1 cellular context compared by ENCODE assay signal in the genomic region with DNA sequence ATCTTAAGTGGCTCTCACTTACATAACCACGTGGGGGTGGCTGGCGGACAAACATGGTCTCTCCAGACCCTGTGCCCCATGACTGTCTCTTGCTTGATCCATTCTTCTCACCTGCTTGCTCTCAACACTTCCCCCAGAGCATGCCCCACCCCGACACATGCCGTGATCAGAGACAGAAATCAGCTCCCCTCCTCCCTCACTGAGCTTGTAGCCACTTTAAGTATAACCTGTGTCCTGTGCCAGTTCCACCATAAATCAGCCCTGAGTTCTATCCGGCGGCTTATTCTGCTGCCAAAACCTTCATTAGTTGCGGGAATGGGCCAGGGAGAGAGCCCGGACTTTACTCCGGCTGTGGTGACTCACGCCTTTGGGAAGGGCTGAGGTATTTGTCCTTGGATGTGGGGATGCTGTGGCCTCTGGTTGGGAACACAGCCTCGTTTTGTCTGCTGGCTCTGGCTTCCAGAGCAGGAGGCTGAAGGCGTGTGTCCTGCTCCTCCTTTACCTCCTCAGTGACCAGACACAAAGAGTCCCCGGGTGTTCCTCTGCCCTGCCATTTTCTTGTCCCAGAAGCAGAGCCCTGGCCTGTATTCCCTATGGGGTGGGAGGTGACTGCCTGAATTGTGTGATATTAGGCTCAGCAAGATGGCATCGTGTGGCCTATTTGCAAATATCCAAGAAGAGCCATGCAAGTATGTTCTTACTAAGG.
TF ChIP-seq lines count a peak whose summit lies in the region.

No MANE protein-coding gene starts in this region.

TF ChIP-seq in HepG2, 621 proteins besides CTCF, POLR2A, EP300 and RAD21 (continued from another document and continues in another):
- TF ChIP-seq DNMT3B (CRISPR knock-in tag; conservative IDR thresholded peaks at IDR 0.05) = no peak; the same call in 1 of the 2 replicates
- TF ChIP-seq KMT2B (CRISPR knock-in tag; IDR thresholded peaks at IDR 0.05) = peak; percentile 64
- no peak for TF ChIP-seq HOXA7 (CRISPR knock-in tag; IDR thresholded peaks at IDR 0.05)
- TF ChIP-seq, protein P1, sequence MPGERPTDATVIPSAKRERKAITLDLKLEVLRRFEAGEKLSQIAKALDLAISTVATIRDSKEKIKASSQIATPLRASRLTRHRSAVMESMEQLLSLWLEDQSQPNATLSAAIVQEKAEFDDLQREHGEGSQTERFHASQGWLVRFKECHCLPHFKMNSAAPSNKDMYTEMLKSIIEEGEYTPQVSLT (CRISPR knock-in tag; IDR thresholded peaks at IDR 0.05; ENCODE audit: borderline replicate concordance, low read depth) = no peak
- TF ChIP-seq ZNF773 (CRISPR knock-in tag; IDR thresholded peaks at IDR 0.05; ENCODE audit: borderline replicate concordance) = no peak
- TF ChIP-seq SATB2 (CRISPR knock-in tag; IDR thresholded peaks at IDR 0.05) = 0 out of 2 replicates have a peak, but pooled peaks have one; percentile 23
- no peak for TF ChIP-seq EEA1 (CRISPR knock-in tag; IDR thresholded peaks at IDR 0.05; ENCODE audit: borderline replicate concordance)
- TF ChIP-seq NR2F2 (IDR thresholded peaks at IDR 0.05; ENCODE audit: borderline replicate concordance, low read depth) = no peak; the same call in 1 of the 2 replicates
- TF ChIP-seq NONO (IDR thresholded peaks at IDR 0.05) = no peak
- peak; percentile 75; the same call in 1 of the 2 replicates for TF ChIP-seq NONO (CRISPR knock-in tag; conservative IDR thresholded peaks at IDR 0.05)
- TF ChIP-seq HDAC2 (CRISPR knock-in tag; IDR thresholded peaks at IDR 0.05) = peak; percentile 97
- TF ChIP-seq ZNF772 (CRISPR knock-in tag; IDR thresholded peaks at IDR 0.05) = peak; percentile 62
- no peak for TF ChIP-seq MAF1 (CRISPR knock-in tag; IDR thresholded peaks at IDR 0.05; ENCODE audit: borderline replicate concordance)
- TF ChIP-seq, protein P2, sequence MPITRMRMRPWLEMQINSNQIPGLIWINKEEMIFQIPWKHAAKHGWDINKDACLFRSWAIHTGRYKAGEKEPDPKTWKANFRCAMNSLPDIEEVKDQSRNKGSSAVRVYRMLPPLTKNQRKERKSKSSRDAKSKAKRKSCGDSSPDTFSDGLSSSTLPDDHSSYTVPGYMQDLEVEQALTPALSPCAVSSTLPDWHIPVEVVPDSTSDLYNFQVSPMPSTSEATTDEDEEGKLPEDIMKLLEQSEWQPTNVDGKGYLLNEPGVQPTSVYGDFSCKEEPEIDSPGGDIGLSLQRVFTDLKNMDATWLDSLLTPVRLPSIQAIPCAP (CRISPR knock-in tag; IDR thresholded peaks at IDR 0.05; ENCODE audit: low read depth) = no peak
- no peak for TF ChIP-seq ZNF253 (CRISPR knock-in tag; IDR thresholded peaks at IDR 0.05; ENCODE audit: borderline replicate concordance)
- TF ChIP-seq, protein P3, sequence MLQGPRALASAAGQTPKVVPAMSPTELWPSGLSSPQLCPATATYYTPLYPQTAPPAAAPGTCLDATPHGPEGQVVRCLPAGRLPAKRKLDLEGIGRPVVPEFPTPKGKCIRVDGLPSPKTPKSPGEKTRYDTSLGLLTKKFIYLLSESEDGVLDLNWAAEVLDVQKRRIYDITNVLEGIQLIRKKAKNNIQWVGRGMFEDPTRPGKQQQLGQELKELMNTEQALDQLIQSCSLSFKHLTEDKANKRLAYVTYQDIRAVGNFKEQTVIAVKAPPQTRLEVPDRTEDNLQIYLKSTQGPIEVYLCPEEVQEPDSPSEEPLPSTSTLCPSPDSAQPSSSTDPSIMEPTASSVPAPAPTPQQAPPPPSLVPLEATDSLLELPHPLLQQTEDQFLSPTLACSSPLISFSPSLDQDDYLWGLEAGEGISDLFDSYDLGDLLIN (CRISPR knock-in tag; IDR thresholded peaks at IDR 0.05; ENCODE audit: borderline replicate concordance) = no peak
- TF ChIP-seq XBP1 (CRISPR knock-in tag; IDR thresholded peaks at IDR 0.05) = 0 out of 2 replicates have a peak, but pooled peaks have one; percentile 29
- TF ChIP-seq, protein P4, sequence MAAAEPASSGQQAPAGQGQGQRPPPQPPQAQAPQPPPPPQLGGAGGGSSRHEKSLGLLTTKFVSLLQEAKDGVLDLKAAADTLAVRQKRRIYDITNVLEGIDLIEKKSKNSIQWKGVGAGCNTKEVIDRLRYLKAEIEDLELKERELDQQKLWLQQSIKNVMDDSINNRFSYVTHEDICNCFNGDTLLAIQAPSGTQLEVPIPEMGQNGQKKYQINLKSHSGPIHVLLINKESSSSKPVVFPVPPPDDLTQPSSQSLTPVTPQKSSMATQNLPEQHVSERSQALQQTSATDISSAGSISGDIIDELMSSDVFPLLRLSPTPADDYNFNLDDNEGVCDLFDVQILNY (CRISPR knock-in tag; conservative IDR thresholded peaks at IDR 0.05) = no peak
- TF ChIP-seq, protein P5, sequence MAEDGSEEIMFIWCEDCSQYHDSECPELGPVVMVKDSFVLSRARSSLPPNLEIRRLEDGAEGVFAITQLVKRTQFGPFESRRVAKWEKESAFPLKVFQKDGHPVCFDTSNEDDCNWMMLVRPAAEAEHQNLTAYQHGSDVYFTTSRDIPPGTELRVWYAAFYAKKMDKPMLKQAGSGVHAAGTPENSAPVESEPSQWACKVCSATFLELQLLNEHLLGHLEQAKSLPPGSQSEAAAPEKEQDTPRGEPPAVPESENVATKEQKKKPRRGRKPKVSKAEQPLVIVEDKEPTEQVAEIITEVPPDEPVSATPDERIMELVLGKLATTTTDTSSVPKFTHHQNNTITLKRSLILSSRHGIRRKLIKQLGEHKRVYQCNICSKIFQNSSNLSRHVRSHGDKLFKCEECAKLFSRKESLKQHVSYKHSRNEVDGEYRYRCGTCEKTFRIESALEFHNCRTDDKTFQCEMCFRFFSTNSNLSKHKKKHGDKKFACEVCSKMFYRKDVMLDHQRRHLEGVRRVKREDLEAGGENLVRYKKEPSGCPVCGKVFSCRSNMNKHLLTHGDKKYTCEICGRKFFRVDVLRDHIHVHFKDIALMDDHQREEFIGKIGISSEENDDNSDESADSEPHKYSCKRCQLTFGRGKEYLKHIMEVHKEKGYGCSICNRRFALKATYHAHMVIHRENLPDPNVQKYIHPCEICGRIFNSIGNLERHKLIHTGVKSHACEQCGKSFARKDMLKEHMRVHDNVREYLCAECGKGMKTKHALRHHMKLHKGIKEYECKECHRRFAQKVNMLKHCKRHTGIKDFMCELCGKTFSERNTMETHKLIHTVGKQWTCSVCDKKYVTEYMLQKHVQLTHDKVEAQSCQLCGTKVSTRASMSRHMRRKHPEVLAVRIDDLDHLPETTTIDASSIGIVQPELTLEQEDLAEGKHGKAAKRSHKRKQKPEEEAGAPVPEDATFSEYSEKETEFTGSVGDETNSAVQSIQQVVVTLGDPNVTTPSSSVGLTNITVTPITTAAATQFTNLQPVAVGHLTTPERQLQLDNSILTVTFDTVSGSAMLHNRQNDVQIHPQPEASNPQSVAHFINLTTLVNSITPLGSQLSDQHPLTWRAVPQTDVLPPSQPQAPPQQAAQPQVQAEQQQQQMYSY (CRISPR knock-in tag; IDR thresholded peaks at IDR 0.05) = no peak; the same call in 1 of the 2 replicates
- no peak for TF ChIP-seq ETV6 (CRISPR knock-in tag; conservative IDR thresholded peaks at IDR 0.05)
- no peak for TF ChIP-seq NFE2 (CRISPR knock-in tag; IDR thresholded peaks at IDR 0.05)
- 0 out of 2 replicates have a peak, but pooled peaks have one; percentile 36 for TF ChIP-seq HMG20B (CRISPR knock-in tag; conservative IDR thresholded peaks at IDR 0.05)
- TF ChIP-seq ZBTB7B (CRISPR knock-in tag; IDR thresholded peaks at IDR 0.05) = peak; percentile 72; the same call in 1 of the 2 replicates
- TF ChIP-seq CENPT (CRISPR knock-in tag; IDR thresholded peaks at IDR 0.05; ENCODE audit: low read depth) = 0 out of 2 replicates have a peak, but pooled peaks have one; percentile 47
- TF ChIP-seq, protein P6, sequence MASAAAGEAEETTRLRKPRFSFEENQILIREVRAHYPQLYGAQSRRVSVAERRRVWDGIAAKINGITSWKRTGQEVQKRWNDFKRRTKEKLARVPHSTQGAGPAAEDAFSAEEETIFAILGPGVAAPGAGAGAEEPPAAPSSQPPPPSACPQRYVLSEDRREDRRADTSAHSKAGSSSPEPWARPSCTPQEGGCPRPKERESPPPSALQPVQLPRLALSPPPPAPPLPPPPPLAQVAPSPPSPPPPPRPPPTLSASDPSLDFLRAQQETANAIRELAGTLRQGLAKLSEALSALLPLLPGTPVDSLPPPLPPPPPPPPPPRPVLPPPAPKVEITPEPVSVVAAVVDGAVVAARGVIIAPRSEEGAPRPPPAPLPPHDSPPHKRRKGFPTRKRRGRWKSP (CRISPR knock-in tag; IDR thresholded peaks at IDR 0.05) = peak; percentile 42
- TF ChIP-seq, protein P7, sequence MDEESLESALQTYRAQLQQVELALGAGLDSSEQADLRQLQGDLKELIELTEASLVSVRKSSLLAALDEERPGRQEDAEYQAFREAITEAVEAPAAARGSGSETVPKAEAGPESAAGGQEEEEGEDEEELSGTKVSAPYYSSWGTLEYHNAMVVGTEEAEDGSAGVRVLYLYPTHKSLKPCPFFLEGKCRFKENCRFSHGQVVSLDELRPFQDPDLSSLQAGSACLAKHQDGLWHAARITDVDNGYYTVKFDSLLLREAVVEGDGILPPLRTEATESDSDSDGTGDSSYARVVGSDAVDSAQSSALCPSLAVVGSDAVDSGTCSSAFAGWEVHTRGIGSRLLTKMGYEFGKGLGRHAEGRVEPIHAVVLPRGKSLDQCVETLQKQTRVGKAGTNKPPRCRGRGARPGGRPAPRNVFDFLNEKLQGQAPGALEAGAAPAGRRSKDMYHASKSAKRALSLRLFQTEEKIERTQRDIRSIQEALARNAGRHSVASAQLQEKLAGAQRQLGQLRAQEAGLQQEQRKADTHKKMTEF (CRISPR knock-in tag; IDR thresholded peaks at IDR 0.05) = peak; percentile 85
- TF ChIP-seq ZNF350 (CRISPR knock-in tag; IDR thresholded peaks at IDR 0.05; ENCODE audit: borderline replicate concordance, low read depth) = peak; percentile 64; the same call in 1 of the 2 replicates
- TF ChIP-seq, protein P8, sequence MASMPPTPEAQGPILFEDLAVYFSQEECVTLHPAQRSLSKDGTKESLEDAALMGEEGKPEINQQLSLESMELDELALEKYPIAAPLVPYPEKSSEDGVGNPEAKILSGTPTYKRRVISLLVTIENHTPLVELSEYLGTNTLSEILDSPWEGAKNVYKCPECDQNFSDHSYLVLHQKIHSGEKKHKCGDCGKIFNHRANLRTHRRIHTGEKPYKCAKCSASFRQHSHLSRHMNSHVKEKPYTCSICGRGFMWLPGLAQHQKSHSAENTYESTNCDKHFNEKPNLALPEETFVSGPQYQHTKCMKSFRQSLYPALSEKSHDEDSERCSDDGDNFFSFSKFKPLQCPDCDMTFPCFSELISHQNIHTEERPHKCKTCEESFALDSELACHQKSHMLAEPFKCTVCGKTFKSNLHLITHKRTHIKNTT (CRISPR knock-in tag; IDR thresholded peaks at IDR 0.05) = no peak
- TF ChIP-seq, protein P9, sequence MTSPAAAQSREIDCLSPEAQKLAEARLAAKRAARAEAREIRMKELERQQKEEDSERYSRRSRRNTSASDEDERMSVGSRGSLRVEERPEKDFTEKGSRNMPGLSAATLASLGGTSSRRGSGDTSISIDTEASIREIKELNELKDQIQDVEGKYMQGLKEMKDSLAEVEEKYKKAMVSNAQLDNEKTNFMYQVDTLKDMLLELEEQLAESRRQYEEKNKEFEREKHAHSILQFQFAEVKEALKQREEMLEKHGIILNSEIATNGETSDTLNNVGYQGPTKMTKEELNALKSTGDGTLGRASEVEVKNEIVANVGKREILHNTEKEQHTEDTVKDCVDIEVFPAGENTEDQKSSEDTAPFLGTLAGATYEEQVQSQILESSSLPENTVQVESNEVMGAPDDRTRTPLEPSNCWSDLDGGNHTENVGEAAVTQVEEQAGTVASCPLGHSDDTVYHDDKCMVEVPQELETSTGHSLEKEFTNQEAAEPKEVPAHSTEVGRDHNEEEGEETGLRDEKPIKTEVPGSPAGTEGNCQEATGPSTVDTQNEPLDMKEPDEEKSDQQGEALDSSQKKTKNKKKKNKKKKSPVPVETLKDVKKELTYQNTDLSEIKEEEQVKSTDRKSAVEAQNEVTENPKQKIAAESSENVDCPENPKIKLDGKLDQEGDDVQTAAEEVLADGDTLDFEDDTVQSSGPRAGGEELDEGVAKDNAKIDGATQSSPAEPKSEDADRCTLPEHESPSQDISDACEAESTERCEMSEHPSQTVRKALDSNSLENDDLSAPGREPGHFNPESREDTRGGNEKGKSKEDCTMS (CRISPR knock-in tag; conservative IDR thresholded peaks at IDR 0.05) = 0 out of 2 replicates have a peak, but pooled peaks have one; percentile 41
- TF ChIP-seq KAT8 (CRISPR knock-in tag; IDR thresholded peaks at IDR 0.05) = peak; percentile 80; the same call in 1 of the 2 replicates
- TF ChIP-seq AGO2 (optimal IDR thresholded peaks at IDR 0.05; ENCODE audit: low read depth, low read length) = no peak
- TF ChIP-seq, protein P10, sequence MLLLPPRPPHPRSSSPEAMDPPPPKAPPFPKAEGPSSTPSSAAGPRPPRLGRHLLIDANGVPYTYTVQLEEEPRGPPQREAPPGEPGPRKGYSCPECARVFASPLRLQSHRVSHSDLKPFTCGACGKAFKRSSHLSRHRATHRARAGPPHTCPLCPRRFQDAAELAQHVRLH (CRISPR knock-in tag; IDR thresholded peaks at IDR 0.05; ENCODE audit: borderline replicate concordance, low read depth) = peak; percentile 78
- peak; percentile 81; the same call in 1 of the 2 replicates for TF ChIP-seq ZNF747 (CRISPR knock-in tag; IDR thresholded peaks at IDR 0.05; ENCODE audit: borderline replicate concordance)
- TF ChIP-seq MYNN (CRISPR knock-in tag; IDR thresholded peaks at IDR 0.05; ENCODE audit: low read depth) = no peak; the same call in none of the 2 replicates
- TF ChIP-seq ZNF761 (CRISPR knock-in tag; conservative IDR thresholded peaks at IDR 0.05) = no peak; the same call in 1 of the 2 replicates
- no peak for TF ChIP-seq WIZ (CRISPR knock-in tag; IDR thresholded peaks at IDR 0.05)
- peak; percentile 54; the same call in 1 of the 2 replicates for TF ChIP-seq KLF12 (CRISPR knock-in tag; IDR thresholded peaks at IDR 0.05; ENCODE audit: borderline replicate concordance)
- peak; percentile 74; the same call in 1 of the 2 replicates for TF ChIP-seq ZNF501 (CRISPR knock-in tag; IDR thresholded peaks at IDR 0.05)
- TF ChIP-seq, protein P11, sequence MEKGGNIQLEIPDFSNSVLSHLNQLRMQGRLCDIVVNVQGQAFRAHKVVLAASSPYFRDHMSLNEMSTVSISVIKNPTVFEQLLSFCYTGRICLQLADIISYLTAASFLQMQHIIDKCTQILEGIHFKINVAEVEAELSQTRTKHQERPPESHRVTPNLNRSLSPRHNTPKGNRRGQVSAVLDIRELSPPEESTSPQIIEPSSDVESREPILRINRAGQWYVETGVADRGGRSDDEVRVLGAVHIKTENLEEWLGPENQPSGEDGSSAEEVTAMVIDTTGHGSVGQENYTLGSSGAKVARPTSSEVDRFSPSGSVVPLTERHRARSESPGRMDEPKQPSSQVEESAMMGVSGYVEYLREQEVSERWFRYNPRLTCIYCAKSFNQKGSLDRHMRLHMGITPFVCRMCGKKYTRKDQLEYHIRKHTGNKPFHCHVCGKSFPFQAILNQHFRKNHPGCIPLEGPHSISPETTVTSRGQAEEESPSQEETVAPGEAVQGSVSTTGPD (CRISPR knock-in tag; IDR thresholded peaks at IDR 0.05) = peak; percentile 98
